Comparison of ENCODE assay signal across 8 cellular contexts in the genomic region with DNA sequence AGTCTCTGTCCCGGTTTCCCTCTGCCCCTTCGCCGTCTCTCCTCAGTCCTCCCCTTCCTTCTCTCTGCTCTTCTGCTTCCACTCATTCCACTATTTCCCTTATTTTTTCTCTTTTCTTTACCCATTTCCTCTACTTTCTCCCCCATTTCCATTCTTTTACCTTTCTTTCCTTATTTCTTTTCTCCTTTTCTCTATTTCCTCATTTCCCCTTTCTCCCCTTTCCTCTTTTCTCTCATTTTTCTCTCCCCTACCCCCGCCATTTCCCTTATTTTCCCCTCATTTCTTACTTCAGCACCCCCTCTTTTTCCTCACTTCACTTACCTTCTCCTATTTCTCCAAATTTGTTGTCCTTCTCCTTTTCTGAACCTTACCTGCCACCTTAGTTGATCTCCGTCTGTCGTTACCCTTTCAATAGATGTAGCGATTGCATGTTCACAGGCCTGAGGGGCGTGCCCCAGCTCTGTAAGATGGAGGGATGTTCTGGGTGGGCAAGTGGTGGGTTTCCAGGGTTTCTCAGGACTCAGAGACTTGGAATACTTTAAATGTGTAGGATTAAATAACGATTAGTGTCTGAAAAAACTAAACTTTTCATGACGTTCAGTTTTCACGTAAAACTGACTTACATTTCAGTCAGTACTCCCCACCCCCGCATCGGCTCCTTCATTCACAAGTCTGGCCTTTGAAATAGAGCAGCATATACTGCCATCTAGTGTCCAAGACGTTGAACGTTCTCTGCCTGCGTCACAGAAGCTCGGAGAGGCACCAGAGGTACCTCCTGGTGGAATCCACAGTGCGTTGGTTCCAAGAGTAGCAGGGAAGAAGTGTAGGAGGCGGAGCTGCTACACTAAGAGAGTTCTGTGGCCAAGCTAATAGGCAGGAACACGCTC. TPM values are rescaled to one million over a fixed set of nuclear protein-coding genes. Genes with fewer than 3 reads are reported as not detected.
DNase-seq lines count a peak whose midpoint lies in the region; ATAC-seq, FAIRE-seq and TF ChIP-seq lines count a peak whose summit lies in the region.

No MANE protein-coding gene starts in this region.

- H3K9ac ChIP-seq in keratinocyte (ENCODE audit: control insufficient read depth, extremely low read depth, insufficient read depth, low read length): peak overlapping the region; percentile 62

- peak; percentile 86 for ATAC-seq in GM18867 (IDR thresholded peaks at IDR 0.05; ENCODE audit: unreplicated experiment)
- peak; percentile 77 for ATAC-seq in HG03175 (IDR thresholded peaks at IDR 0.05; ENCODE audit: unreplicated experiment)

- H4K20me1 ChIP-seq in keratinocyte (ENCODE audit: control insufficient read depth, extremely low read depth, insufficient read depth, low read length): no peaks in the 10 kb centered on the region

- dilution Hi-C loops in keratinocyte (cut with MboI; ENCODE audit: extremely low pct_ligation_motif_present, low sequenced_read_pairs): no loop called here

- H3K27ac ChIP-seq in keratinocyte (ENCODE audit: control insufficient read depth, insufficient read depth, low read length): no peak overlapping the region

- CTCF ChIA-PET in AG04449 (lab: Yijun Ruan, JAX): interaction anchor here (0.6 to 6.4 kb wide), 26 partner anchors 9 to 758 kb away, joined by 3 to 123 read pairs (median 4); no protein-coding TSS in a partner anchor

- TF ChIP-seq CTCF in AG04449 (IDR thresholded peaks at IDR 0.05; ENCODE audit: insufficient read depth, low read length, missing control alignments) (peak; percentile 50), keratinocyte (optimal IDR thresholded peaks at IDR 0.05 in 1 of 3, IDR thresholded peaks at IDR 0.05 in 1 of 3, conservative IDR thresholded peaks at IDR 0.05 in 1 of 3; ENCODE audit: extremely low read depth in 1 of 3, insufficient read depth in 2 of 3, low read length in 3 of 3) (peak; percentile 58 to 84 (median 77))

- H2AFZ ChIP-seq in keratinocyte (ENCODE audit: control insufficient read depth, low read length): peak overlapping the region; percentile 52

- H3K79me2 ChIP-seq in keratinocyte (ENCODE audit: control insufficient read depth, insufficient read depth, low read length): no peaks in the 10 kb centered on the region

- H3K36me3 ChIP-seq in keratinocyte (ENCODE audit: control insufficient read depth in 2 of 2, extremely low read depth in 1 of 2, insufficient read depth in 2 of 2, low read length in 2 of 2): no peaks in the 10 kb centered on the region

- DNase-seq in AG04449 (ENCODE audit: low read depth, low spot score) (peak; percentile 57), NCI-H2227 (lab: John Stamatoyannopoulos, UW; ENCODE audit: unreplicated experiment) (peak; percentile 92), cerebellum (ENCODE audit: low spot score) (peak; percentile 79), keratinocyte (ENCODE audit: low read depth, low spot score) (peak; percentile 69)
- DNase-seq in activated CD4-positive, CD25-positive, alpha-beta regulatory T cell (lab: John Stamatoyannopoulos, UW): peak; percentile 15 to 50 (median 44)
- peak; percentile 61 to 81 (median 66) for DNase-seq in stimulated activated CD4-positive, alpha-beta T cell treated with anti-CD3 and anti-CD28 coated beads, Interleukin-12 subunit alpha, Interleukin-12 subunit beta, amount 100 ng/mL, for 48 hours (ENCODE audit: low read depth in 2 of 3, low spot score in 1 of 3)

- peak; percentile 91 for FAIRE-seq in keratinocyte (lab: Jason Lieb, UNC)

- peaks cover 8% of the 10 kb centered on the region for H3K27me3 ChIP-seq in keratinocyte (ENCODE audit: control insufficient read depth, extremely low read depth, insufficient read depth, low read length)

- POLR2A ChIA-PET in AG04449 (lab: Yijun Ruan, JAX): no interaction called here

- H3K9me1 ChIP-seq in keratinocyte (ENCODE audit: control insufficient read depth, extremely low read depth, insufficient read depth, low read length): no peaks in the 10 kb centered on the region

- H3K9me3 ChIP-seq in keratinocyte (ENCODE audit: control insufficient read depth, low read depth, low read length): no peaks in the 10 kb centered on the region

- H3K4me2 ChIP-seq in keratinocyte (ENCODE audit: control insufficient read depth, extremely low read depth, insufficient read depth, low read depth, low read length): peak overlapping the region; percentile 74

- peaks cover 6% of the 10 kb centered on the region for H3K4me1 ChIP-seq in keratinocyte (ENCODE audit: control insufficient read depth, extremely low read depth, insufficient read depth, low read length)

- H3K4me3 ChIP-seq in AG04449 (ENCODE audit: low read depth, low read length) (peak overlapping the region; percentile 49), keratinocyte (ENCODE audit: control insufficient read depth in 2 of 3, extremely low read depth in 1 of 3, insufficient read depth in 2 of 3, low read depth in 1 of 3, low read length in 3 of 3) (peak overlapping the region; percentile 29 to 47 (median 43))

RNA-seq across cellular contexts. Expression of gene NCBP2L, which starts 0.6 kb away (rescaled TPM):
- not detected for total RNA-seq in cerebellum
- not detected in 3 replicates for polyA plus RNA-seq in keratinocyte
- not detected for polyA plus RNA-seq in keratinocyte (2011; ENCODE audit: low read depth)
- not detected in 2 replicates for polyA plus RNA-seq in keratinocyte (2011; cell fraction: cytosol; rRNA removed)
- polyA plus RNA-seq in keratinocyte (2011; cell fraction: nucleus; rRNA removed): not detected in 2 replicates
- polyA plus RNA-seq in keratinocyte (2012; ENCODE audit: low replicate concordance): not detected in 2 replicates
- not detected in 3 replicates for polyA minus RNA-seq in keratinocyte
- polyA minus RNA-seq in keratinocyte (2011; cell fraction: cytosol; rRNA and poly(A)+ RNA removed): not detected
- polyA minus RNA-seq in keratinocyte (2011; cell fraction: nucleus; rRNA and poly(A)+ RNA removed): not detected in 2 replicates

RNA-seq across cellular contexts. Expression of gene TSC22D3, which starts 1.3 kb away (rescaled TPM):
- total RNA-seq in cerebellum: 40.4 TPM
- polyA plus RNA-seq in keratinocyte: 24.6 to 48.5 TPM (median 35.8 TPM) in 3 replicates
- polyA plus RNA-seq in keratinocyte (2011; ENCODE audit: low read depth): 30.8 TPM
- 23.4 and 26.0 TPM in 2 replicates for polyA plus RNA-seq in keratinocyte (2011; cell fraction: cytosol; rRNA removed)
- polyA plus RNA-seq in keratinocyte (2011; cell fraction: nucleus; rRNA removed): 34.7 and 43.5 TPM in 2 replicates
- polyA plus RNA-seq in keratinocyte (2012; ENCODE audit: low replicate concordance): 15.8 and 47.8 TPM in 2 replicates
- polyA minus RNA-seq in keratinocyte: 8.2 to 23.7 TPM (median 22.4 TPM) in 3 replicates
- 16.7 TPM for polyA minus RNA-seq in keratinocyte (2011; cell fraction: cytosol; rRNA and poly(A)+ RNA removed)
- 16.8 and 17.8 TPM in 2 replicates for polyA minus RNA-seq in keratinocyte (2011; cell fraction: nucleus; rRNA and poly(A)+ RNA removed)

RNA-seq across cellular contexts. Expression of gene MID2, which starts 48.8 kb away (rescaled TPM):
- total RNA-seq in cerebellum: 21.2 TPM
- polyA plus RNA-seq in keratinocyte: 8.9 to 9.6 TPM (median 9.4 TPM) in 3 replicates
- 6.4 TPM for polyA plus RNA-seq in keratinocyte (2011; ENCODE audit: low read depth)
- 8.6 and 9.9 TPM in 2 replicates for polyA plus RNA-seq in keratinocyte (2011; cell fraction: cytosol; rRNA removed)
- polyA plus RNA-seq in keratinocyte (2011; cell fraction: nucleus; rRNA removed): 8.9 and 11.3 TPM in 2 replicates
- 7.7 and 8.8 TPM in 2 replicates for polyA plus RNA-seq in keratinocyte (2012; ENCODE audit: low replicate concordance)
- polyA minus RNA-seq in keratinocyte: 46.2 to 74.8 TPM (median 67.5 TPM) in 3 replicates
- polyA minus RNA-seq in keratinocyte (2011; cell fraction: cytosol; rRNA and poly(A)+ RNA removed): 26.7 TPM
- 21.4 and 25.5 TPM in 2 replicates for polyA minus RNA-seq in keratinocyte (2011; cell fraction: nucleus; rRNA and poly(A)+ RNA removed)
